ENCODE assay signal across 1 cellular context in the genomic region with DNA sequence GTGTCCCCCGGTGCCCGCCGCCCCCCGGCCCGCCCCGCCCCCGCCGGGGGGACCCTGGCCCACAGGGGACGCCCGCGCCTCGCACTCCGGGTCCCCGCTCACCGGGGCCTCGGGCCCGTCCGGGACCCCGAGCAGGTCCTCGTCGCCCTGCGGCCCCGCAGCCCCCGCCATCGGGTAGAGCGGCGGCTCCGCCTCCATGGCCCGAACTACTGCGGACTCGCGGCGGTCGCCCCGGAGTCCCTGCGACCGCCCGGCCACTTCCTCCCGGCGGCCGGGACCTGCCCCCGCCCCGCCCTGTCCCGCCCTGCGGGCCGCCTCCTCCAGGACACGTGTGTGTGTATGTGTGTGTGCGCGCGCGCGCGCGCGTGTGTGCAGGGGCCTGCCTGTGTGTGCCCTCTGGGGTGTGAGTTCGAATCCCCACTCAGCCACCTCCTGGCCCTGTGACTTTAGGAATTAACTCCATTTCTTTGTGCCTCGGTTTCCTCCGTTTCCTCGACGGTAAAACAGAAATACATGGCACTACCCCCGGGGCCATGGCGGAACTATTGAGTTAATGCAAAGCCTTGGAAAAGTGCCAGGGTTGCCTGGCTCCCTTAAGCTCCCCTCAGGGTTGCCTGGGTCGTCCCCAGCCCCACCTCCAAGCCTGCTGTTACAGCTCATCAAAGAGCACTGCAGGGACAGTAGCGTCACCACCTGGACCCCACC.
A peak's percentile ranks its signal among the peaks of the same experiment; 100 is the strongest.
TF ChIP-seq lines count a peak whose summit lies in the region.

Gene UNC93B1 (minus strand): TSS at position 252 of the 705 bp plus-strand sequence. CDS start 54 bp downstream, at position 198.

TF ChIP-seq in K562, 482 proteins besides CTCF, POLR2A, EP300 and RAD21 (continued from another document and continues in another):
- TF ChIP-seq ZBTB40 (IDR thresholded peaks at IDR 0.05) (peak; percentile 58; the same call in 1 of the 2 replicates), ZBTB40 (CRISPR knock-in tag; IDR thresholded peaks at IDR 0.05) (no peak), JUND (IDR thresholded peaks at IDR 0.05; ENCODE audit: borderline replicate concordance, low read depth, low read length) (0 out of 2 replicates have a peak, but pooled peaks have one; percentile 45), JUND (tag; IDR thresholded peaks at IDR 0.05; ENCODE audit: borderline replicate concordance, low read depth, low read length) (no peak; the same call in 2 of the 3 replicates), TAF1 (IDR thresholded peaks at IDR 0.05; ENCODE audit: control insufficient read depth, extremely low read depth, insufficient read depth, low read length, severe bottlenecking) (peak; percentile 37), SPI1 (IDR thresholded peaks at IDR 0.05; ENCODE audit: borderline replicate concordance, low read depth, low read length) (peak; percentile 88), JUN (IDR thresholded peaks at IDR 0.05; ENCODE audit: borderline replicate concordance, low read depth, low read length) (0 out of 2 replicates have a peak, but pooled peaks have one; percentile 12), JUN (CRISPR knock-in tag; IDR thresholded peaks at IDR 0.05; ENCODE audit: borderline replicate concordance) (no peak), SMARCE1 (IDR thresholded peaks at IDR 0.05) (0 out of 2 replicates have a peak, but pooled peaks have one; percentile 24), USF2 (CRISPR knock-in tag; IDR thresholded peaks at IDR 0.05) (peak; percentile 69), LCOR (CRISPR knock-in tag; IDR thresholded peaks at IDR 0.05) (no peak), PHF8 (IDR thresholded peaks at IDR 0.05; ENCODE audit: borderline replicate concordance, low read length) (peak; percentile 70; the same call in 1 of the 2 replicates), CCNT2 (IDR thresholded peaks at IDR 0.05; ENCODE audit: borderline replicate concordance, extremely low read depth, insufficient read length, low read depth, low read length) (peak; percentile 80), ZNF764 (CRISPR knock-in tag; IDR thresholded peaks at IDR 0.05; ENCODE audit: low read depth) (peak; percentile 65; the same call in 1 of the 2 replicates), GABPA (tag; conservative IDR thresholded peaks at IDR 0.05; ENCODE audit: low read depth) (peak; percentile 71), YY1 (IDR thresholded peaks at IDR 0.05; ENCODE audit: borderline replicate concordance in 1 of 3, control insufficient read depth in 1 of 3, extremely low read depth in 1 of 3, insufficient read depth in 3 of 3, insufficient read length in 1 of 3, insufficient replicate concordance in 2 of 3, low read depth in 1 of 3, low read length in 2 of 3) (peak in 2 of 3 experiments; percentile 20 to 51), SUPT5H (IDR thresholded peaks at IDR 0.05) (0 out of 2 replicates have a peak, but pooled peaks have one; percentile 27), EZH2 (IDR thresholded peaks at IDR 0.05; ENCODE audit: borderline replicate concordance, low read depth, low read length) (no peak), TOE1 (IDR thresholded peaks at IDR 0.05; ENCODE audit: borderline replicate concordance) (peak; percentile 42; the same call in 1 of the 2 replicates), TOE1 (CRISPR knock-in tag; IDR thresholded peaks at IDR 0.05; ENCODE audit: borderline replicate concordance, low read depth) (no peak), ETV5 (CRISPR knock-in tag; IDR thresholded peaks at IDR 0.05; ENCODE audit: low read depth) (peak; percentile 57; the same call in 1 of the 2 replicates), ARID1B (IDR thresholded peaks at IDR 0.05) (no peak)
- TF ChIP-seq, protein P1, sequence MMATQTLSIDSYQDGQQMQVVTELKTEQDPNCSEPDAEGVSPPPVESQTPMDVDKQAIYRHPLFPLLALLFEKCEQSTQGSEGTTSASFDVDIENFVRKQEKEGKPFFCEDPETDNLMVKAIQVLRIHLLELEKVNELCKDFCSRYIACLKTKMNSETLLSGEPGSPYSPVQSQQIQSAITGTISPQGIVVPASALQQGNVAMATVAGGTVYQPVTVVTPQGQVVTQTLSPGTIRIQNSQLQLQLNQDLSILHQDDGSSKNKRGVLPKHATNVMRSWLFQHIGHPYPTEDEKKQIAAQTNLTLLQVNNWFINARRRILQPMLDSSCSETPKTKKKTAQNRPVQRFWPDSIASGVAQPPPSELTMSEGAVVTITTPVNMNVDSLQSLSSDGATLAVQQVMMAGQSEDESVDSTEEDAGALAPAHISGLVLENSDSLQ (IDR thresholded peaks at IDR 0.05), result no peak
- TF ChIP-seq, protein P2, sequence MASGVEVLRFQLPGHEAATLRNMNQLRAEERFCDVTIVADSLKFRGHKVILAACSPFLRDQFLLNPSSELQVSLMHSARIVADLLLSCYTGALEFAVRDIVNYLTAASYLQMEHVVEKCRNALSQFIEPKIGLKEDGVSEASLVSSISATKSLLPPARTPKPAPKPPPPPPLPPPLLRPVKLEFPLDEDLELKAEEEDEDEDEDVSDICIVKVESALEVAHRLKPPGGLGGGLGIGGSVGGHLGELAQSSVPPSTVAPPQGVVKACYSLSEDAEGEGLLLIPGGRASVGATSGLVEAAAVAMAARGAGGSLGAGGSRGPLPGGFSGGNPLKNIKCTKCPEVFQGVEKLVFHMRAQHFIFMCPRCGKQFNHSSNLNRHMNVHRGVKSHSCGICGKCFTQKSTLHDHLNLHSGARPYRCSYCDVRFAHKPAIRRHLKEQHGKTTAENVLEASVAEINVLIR (CRISPR knock-in tag; IDR thresholded peaks at IDR 0.05), result 0 out of 2 replicates have a peak, but pooled peaks have one; percentile 11
- TF ChIP-seq, protein P3, sequence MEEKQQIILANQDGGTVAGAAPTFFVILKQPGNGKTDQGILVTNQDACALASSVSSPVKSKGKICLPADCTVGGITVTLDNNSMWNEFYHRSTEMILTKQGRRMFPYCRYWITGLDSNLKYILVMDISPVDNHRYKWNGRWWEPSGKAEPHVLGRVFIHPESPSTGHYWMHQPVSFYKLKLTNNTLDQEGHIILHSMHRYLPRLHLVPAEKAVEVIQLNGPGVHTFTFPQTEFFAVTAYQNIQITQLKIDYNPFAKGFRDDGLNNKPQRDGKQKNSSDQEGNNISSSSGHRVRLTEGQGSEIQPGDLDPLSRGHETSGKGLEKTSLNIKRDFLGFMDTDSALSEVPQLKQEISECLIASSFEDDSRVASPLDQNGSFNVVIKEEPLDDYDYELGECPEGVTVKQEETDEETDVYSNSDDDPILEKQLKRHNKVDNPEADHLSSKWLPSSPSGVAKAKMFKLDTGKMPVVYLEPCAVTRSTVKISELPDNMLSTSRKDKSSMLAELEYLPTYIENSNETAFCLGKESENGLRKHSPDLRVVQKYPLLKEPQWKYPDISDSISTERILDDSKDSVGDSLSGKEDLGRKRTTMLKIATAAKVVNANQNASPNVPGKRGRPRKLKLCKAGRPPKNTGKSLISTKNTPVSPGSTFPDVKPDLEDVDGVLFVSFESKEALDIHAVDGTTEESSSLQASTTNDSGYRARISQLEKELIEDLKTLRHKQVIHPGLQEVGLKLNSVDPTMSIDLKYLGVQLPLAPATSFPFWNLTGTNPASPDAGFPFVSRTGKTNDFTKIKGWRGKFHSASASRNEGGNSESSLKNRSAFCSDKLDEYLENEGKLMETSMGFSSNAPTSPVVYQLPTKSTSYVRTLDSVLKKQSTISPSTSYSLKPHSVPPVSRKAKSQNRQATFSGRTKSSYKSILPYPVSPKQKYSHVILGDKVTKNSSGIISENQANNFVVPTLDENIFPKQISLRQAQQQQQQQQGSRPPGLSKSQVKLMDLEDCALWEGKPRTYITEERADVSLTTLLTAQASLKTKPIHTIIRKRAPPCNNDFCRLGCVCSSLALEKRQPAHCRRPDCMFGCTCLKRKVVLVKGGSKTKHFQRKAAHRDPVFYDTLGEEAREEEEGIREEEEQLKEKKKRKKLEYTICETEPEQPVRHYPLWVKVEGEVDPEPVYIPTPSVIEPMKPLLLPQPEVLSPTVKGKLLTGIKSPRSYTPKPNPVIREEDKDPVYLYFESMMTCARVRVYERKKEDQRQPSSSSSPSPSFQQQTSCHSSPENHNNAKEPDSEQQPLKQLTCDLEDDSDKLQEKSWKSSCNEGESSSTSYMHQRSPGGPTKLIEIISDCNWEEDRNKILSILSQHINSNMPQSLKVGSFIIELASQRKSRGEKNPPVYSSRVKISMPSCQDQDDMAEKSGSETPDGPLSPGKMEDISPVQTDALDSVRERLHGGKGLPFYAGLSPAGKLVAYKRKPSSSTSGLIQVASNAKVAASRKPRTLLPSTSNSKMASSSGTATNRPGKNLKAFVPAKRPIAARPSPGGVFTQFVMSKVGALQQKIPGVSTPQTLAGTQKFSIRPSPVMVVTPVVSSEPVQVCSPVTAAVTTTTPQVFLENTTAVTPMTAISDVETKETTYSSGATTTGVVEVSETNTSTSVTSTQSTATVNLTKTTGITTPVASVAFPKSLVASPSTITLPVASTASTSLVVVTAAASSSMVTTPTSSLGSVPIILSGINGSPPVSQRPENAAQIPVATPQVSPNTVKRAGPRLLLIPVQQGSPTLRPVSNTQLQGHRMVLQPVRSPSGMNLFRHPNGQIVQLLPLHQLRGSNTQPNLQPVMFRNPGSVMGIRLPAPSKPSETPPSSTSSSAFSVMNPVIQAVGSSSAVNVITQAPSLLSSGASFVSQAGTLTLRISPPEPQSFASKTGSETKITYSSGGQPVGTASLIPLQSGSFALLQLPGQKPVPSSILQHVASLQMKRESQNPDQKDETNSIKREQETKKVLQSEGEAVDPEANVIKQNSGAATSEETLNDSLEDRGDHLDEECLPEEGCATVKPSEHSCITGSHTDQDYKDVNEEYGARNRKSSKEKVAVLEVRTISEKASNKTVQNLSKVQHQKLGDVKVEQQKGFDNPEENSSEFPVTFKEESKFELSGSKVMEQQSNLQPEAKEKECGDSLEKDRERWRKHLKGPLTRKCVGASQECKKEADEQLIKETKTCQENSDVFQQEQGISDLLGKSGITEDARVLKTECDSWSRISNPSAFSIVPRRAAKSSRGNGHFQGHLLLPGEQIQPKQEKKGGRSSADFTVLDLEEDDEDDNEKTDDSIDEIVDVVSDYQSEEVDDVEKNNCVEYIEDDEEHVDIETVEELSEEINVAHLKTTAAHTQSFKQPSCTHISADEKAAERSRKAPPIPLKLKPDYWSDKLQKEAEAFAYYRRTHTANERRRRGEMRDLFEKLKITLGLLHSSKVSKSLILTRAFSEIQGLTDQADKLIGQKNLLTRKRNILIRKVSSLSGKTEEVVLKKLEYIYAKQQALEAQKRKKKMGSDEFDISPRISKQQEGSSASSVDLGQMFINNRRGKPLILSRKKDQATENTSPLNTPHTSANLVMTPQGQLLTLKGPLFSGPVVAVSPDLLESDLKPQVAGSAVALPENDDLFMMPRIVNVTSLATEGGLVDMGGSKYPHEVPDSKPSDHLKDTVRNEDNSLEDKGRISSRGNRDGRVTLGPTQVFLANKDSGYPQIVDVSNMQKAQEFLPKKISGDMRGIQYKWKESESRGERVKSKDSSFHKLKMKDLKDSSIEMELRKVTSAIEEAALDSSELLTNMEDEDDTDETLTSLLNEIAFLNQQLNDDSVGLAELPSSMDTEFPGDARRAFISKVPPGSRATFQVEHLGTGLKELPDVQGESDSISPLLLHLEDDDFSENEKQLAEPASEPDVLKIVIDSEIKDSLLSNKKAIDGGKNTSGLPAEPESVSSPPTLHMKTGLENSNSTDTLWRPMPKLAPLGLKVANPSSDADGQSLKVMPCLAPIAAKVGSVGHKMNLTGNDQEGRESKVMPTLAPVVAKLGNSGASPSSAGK (IDR thresholded peaks at IDR 0.05), result peak; percentile 46; the same call in 1 of the 2 replicates
